In genomic region chr15:67103432-67103831, GRCh38 we compare ENCODE assay signal across 15 cellular contexts. TPM values are rescaled to one million over a fixed set of nuclear protein-coding genes. Genes with fewer than 3 reads are reported as not detected.
DNase-seq lines count a peak whose midpoint lies in the region; ATAC-seq, FAIRE-seq and TF ChIP-seq lines count a peak whose summit lies in the region.
"Had no signal": no experiment of that assay in that cellular context is flagged by ENCODE, and none has a peak within 500 bp of the region (broad histone marks: within the 10 kb centered on the region; RNA-seq: fewer than 3 reads in every experiment).

No MANE protein-coding gene starts in this region.

- H2AFZ ChIP-seq in keratinocyte (ENCODE audit: control insufficient read depth, low read length), result no peak overlapping the region

- dilution Hi-C loops in keratinocyte (cut with MboI; ENCODE audit: extremely low pct_ligation_motif_present, low sequenced_read_pairs), result no loop called here

- DNase-seq in cardiac muscle cell (ENCODE audit: low read depth in 1 of 2, low spot score in 1 of 2) (no peak), Right ventricle myocardium inferior (ENCODE audit: missing footprints) (no peak), UCSD-AML1 (lab: John Stamatoyannopoulos, UW; ENCODE audit: unreplicated experiment) (peak; percentile 48), keratinocyte (ENCODE audit: low read depth, low spot score) (no peak), transverse colon (no peak), epidermal melanocyte (ENCODE audit: insufficient read length, low spot score) (no peak), NCI-H510A (lab: John Stamatoyannopoulos, UW) (no peak)
- DNase-seq: activated effector memory CD4-positive, alpha-beta T cell treated with Interleukin-2 at 50 U/mL for 16 hours; AML-193; MM.1S; NCI-H345; right lobe of liver; RPMI8226; WERI-Rb-1 had no signal

- H3K36me3 ChIP-seq in cardiac muscle cell (no peaks in the 10 kb centered on the region), keratinocyte (ENCODE audit: control insufficient read depth in 2 of 2, extremely low read depth in 1 of 2, insufficient read depth in 2 of 2, low read length in 2 of 2) (peaks cover 13 to 28% of the 10 kb centered on the region in 2 experiments), transverse colon (no peaks in the 10 kb centered on the region)
- H3K36me3 ChIP-seq: right lobe of liver, WERI-Rb-1 had no signal

- TF ChIP-seq EP300 in transverse colon (IDR thresholded peaks at IDR 0.05; ENCODE audit: low read depth), result no peak

- no peaks in the 10 kb centered on the region for H4K20me1 ChIP-seq in keratinocyte (ENCODE audit: control insufficient read depth, extremely low read depth, insufficient read depth, low read length)

- no peak for TF ChIP-seq CTCF in cardiac muscle cell (IDR thresholded peaks at IDR 0.05; ENCODE audit: low read depth, low read length)
- no peak for TF ChIP-seq CTCF in keratinocyte (optimal IDR thresholded peaks at IDR 0.05 in 1 of 3, IDR thresholded peaks at IDR 0.05 in 1 of 3, conservative IDR thresholded peaks at IDR 0.05 in 1 of 3; ENCODE audit: extremely low read depth in 1 of 3, insufficient read depth in 2 of 3, low read length in 3 of 3)
- TF ChIP-seq CTCF in transverse colon (IDR thresholded peaks at IDR 0.05), result no peak

- intact Hi-C loops in Right ventricle myocardium inferior (cut with DNase I) (no loop called here), transverse colon (cut with DNase I; ENCODE audit: low total_unique reads) (no loop called here)

- H3K4me3 ChIP-seq in cardiac muscle cell, result no peak overlapping the region
- no peak overlapping the region for H3K4me3 ChIP-seq in keratinocyte (ENCODE audit: control insufficient read depth in 2 of 3, extremely low read depth in 1 of 3, insufficient read depth in 2 of 3, low read depth in 1 of 3, low read length in 3 of 3)
- H3K4me3 ChIP-seq in transverse colon, result no peak overlapping the region
- H3K4me3 ChIP-seq: right lobe of liver had no signal

- in situ Hi-C loops in transverse colon (cut with MboI; ENCODE audit: low pct_ligation_motif_present in 1 of 4, low pct_unique_long_range_greater_than_20kb in 1 of 4, low sequenced_read_pairs in 3 of 4), result no loop called here

- no peak for FAIRE-seq in keratinocyte (lab: Jason Lieb, UNC)

- TF ChIP-seq POLR2A in transverse colon (IDR thresholded peaks at IDR 0.05), result no peak

- H3K4me1 ChIP-seq in cardiac muscle cell (ENCODE audit: low read depth) (peaks cover 34% of the 10 kb centered on the region), keratinocyte (ENCODE audit: control insufficient read depth, extremely low read depth, insufficient read depth, low read length) (peaks cover 90% of the 10 kb centered on the region), transverse colon (peaks cover 42 to 84% (median 55%) of the 10 kb centered on the region in 4 donors)

- H3K27me3 ChIP-seq in cardiac muscle cell (no peaks in the 10 kb centered on the region), keratinocyte (ENCODE audit: control insufficient read depth, extremely low read depth, insufficient read depth, low read length) (no peaks in the 10 kb centered on the region), transverse colon (no peaks in the 10 kb centered on the region)
- H3K27me3 ChIP-seq: right lobe of liver had no signal

- peaks cover 5% of the 10 kb centered on the region for H3K9me1 ChIP-seq in keratinocyte (ENCODE audit: control insufficient read depth, extremely low read depth, insufficient read depth, low read length)

- WGBS in transverse colon (ENCODE audit: low coverage in 1 of 2), 2 donors, result 87 to 100% methylated on average over 1 to 6 of the region's 6 CpGs

- H3K9me3 ChIP-seq in cardiac muscle cell (ENCODE audit: low read depth), result no peaks in the 10 kb centered on the region
- no peaks in the 10 kb centered on the region for H3K9me3 ChIP-seq in keratinocyte (ENCODE audit: control insufficient read depth, low read depth, low read length)
- no peaks in the 10 kb centered on the region for H3K9me3 ChIP-seq in transverse colon
- H3K9me3 ChIP-seq: right lobe of liver had no signal

- H3K4me2 ChIP-seq in keratinocyte (ENCODE audit: control insufficient read depth, extremely low read depth, insufficient read depth, low read depth, low read length), result peak overlapping the region; percentile 39

- H3K79me2 ChIP-seq in keratinocyte (ENCODE audit: control insufficient read depth, insufficient read depth, low read length), result peaks cover 72% of the 10 kb centered on the region

- H3K9ac ChIP-seq in keratinocyte (ENCODE audit: control insufficient read depth, extremely low read depth, insufficient read depth, low read length), result peak overlapping the region; percentile 55

- peak overlapping the region; percentile 1 for H3K27ac ChIP-seq in cardiac muscle cell
- H3K27ac ChIP-seq in keratinocyte (ENCODE audit: control insufficient read depth, insufficient read depth, low read length), result peak overlapping the region; percentile 88
- peak overlapping the region in 3 of 4 donors; percentile 1 to 80 (median 76) for H3K27ac ChIP-seq in transverse colon
- H3K27ac ChIP-seq: WERI-Rb-1 had no signal

- ATAC-seq in Right ventricle myocardium inferior (no peak), HG02840 (IDR thresholded peaks at IDR 0.05; ENCODE audit: low FRiP score, unreplicated experiment) (no peak)
- ATAC-seq: right lobe of liver had no signal

RNA-seq across cellular contexts. Expression of gene SMAD3, which starts 38.0 kb away (rescaled TPM):
- total RNA-seq in cardiac muscle cell (25.9 and 29.2 TPM in 2 replicates), Right ventricle myocardium inferior (18.0 TPM), transverse colon (10 to 100 TPM; 30.9 to 65.1 (median 57.0) TPM)
- polyA plus RNA-seq in cardiac muscle cell (16.3 and 26.1 TPM in 2 replicates), keratinocyte (30.6 to 52.9 TPM (median 33.7 TPM) in 3 replicates)
- 8.1 TPM for polyA plus RNA-seq in keratinocyte (2011; ENCODE audit: low read depth)
- polyA plus RNA-seq in keratinocyte (2011; cell fraction: cytosol; rRNA removed), result 23.9 and 26.7 TPM in 2 replicates
- polyA plus RNA-seq in keratinocyte (2011; cell fraction: nucleus; rRNA removed), result 74.9 and 76.8 TPM in 2 replicates
- polyA plus RNA-seq in keratinocyte (2012; ENCODE audit: low replicate concordance), result 26.5 and 44.9 TPM in 2 replicates
- 45.4 to 160 TPM (median 47.7 TPM) in 3 replicates for polyA minus RNA-seq in keratinocyte
- 23.8 TPM for polyA minus RNA-seq in keratinocyte (2011; cell fraction: cytosol; rRNA and poly(A)+ RNA removed)
- polyA minus RNA-seq in keratinocyte (2011; cell fraction: nucleus; rRNA and poly(A)+ RNA removed), result 30.5 and 55.1 TPM in 2 replicates

Comparison
In these comparisons a context has a peak if more than half of its experiments do, and no peak if none do; other contexts are left out.
1. H3K27ac ChIP-seq: peak in every context shown above with its lines; median percentile 88 in keratinocyte; 76 in transverse colon; 1 in cardiac muscle cell.